ENCODE assay signal across 31 cellular contexts in genomic region chr6:151862461-151862860, GRCh38. TPM values are rescaled to one million over a fixed set of nuclear protein-coding genes. Genes with fewer than 3 reads are reported as not detected.
"Had no signal": no experiment of that assay in that cellular context is flagged by ENCODE, and none has a peak within 500 bp of the region (broad histone marks: within the 10 kb centered on the region; RNA-seq: fewer than 3 reads in every experiment).

No MANE protein-coding gene starts in this region.

- H3K4me1 ChIP-seq: colonic mucosa, esophagus muscularis mucosa, esophagus squamous epithelium, foreskin keratinocyte, gastroesophageal sphincter, heart left ventricle, heart right ventricle had no signal

- H3K9me3 ChIP-seq: colonic mucosa, esophagus muscularis mucosa, esophagus squamous epithelium, gastrocnemius medialis, gastroesophageal sphincter, heart left ventricle had no signal

- DNase-seq: colonic mucosa; cortex of kidney; dermis blood vessel endothelial cell; dorsolateral prefrontal cortex; effector CD4-positive, alpha-beta T cell; effector CD8-positive, alpha-beta T cell; effector memory CD4-positive, alpha-beta T cell; effector memory CD8-positive, alpha-beta T cell; endodermal cell; erythroblast; esophagus squamous epithelium; foreskin fibroblast; foreskin keratinocyte; foreskin melanocyte; gastrocnemius medialis; glutamatergic neuron; head of caudate nucleus; heart left ventricle; heart right ventricle had no signal

- H3K27ac Mint-ChIP-seq: dendritic cell treated with granulocyte-macrophage colony-stimulating factor and Interleukin-4, amounts not matched to agents 40 ng/mL and 50 ng/mL, for 4 days; effector memory CD8-positive, alpha-beta T cell; endodermal cell had no signal

- H3K4me3 ChIP-seq: colonic mucosa, coronary artery, dorsolateral prefrontal cortex, esophagus muscularis mucosa, esophagus squamous epithelium, gastrocnemius medialis, gastroesophageal sphincter, heart left ventricle, heart right ventricle had no signal

- FAIRE-seq: colon, endometrium, endothelial cell of umbilical vein, frontal cortex had no signal

- ATAC-seq: effector memory CD8-positive, alpha-beta T cell; foreskin keratinocyte; gastrocnemius medialis; gastroesophageal sphincter; heart left ventricle; heart right ventricle had no signal

- H3K4me3 Mint-ChIP-seq: dendritic cell treated with granulocyte-macrophage colony-stimulating factor and Interleukin-4, amounts not matched to agents 40 ng/mL and 50 ng/mL, for 4 days; effector memory CD8-positive, alpha-beta T cell; endodermal cell had no signal

- H3K9me3 Mint-ChIP-seq: dendritic cell treated with granulocyte-macrophage colony-stimulating factor and Interleukin-4, amounts not matched to agents 40 ng/mL and 50 ng/mL, for 4 days; endodermal cell had no signal

- H3K4me1 Mint-ChIP-seq: endodermal cell had no signal

- H3K27ac ChIP-seq: colonic mucosa, coronary artery, dorsolateral prefrontal cortex, epithelial cell of prostate, esophagus muscularis mucosa, esophagus squamous epithelium, foreskin keratinocyte, gastrocnemius medialis, gastroesophageal sphincter, heart left ventricle, heart right ventricle had no signal

- H3K27me3 ChIP-seq: colonic mucosa, esophagus muscularis mucosa, esophagus squamous epithelium, foreskin keratinocyte, gastrocnemius medialis, gastroesophageal sphincter, heart left ventricle had no signal

- H3K36me3 ChIP-seq: colonic mucosa, esophagus muscularis mucosa, esophagus squamous epithelium, gastrocnemius medialis, gastroesophageal sphincter, heart left ventricle, heart right ventricle had no signal

- H3K27me3 Mint-ChIP-seq: dendritic cell treated with granulocyte-macrophage colony-stimulating factor and Interleukin-4, amounts not matched to agents 40 ng/mL and 50 ng/mL, for 4 days; effector memory CD8-positive, alpha-beta T cell had no signal

RNA-seq across cellular contexts. Expression of gene ESR1, which starts 55.0 kb away (rescaled TPM):
- total RNA-seq: dermis blood vessel endothelial cell, dermis microvascular lymphatic vessel endothelial cell, endodermal cell, endothelial cell of umbilical vein, epithelial cell of proximal tubule, glomerular endothelial cell had no signal
